Comparison of ENCODE assay signal across 7 cellular contexts in genomic region chr7:67043621-67043930, GRCh38. TPM values are rescaled to one million over a fixed set of nuclear protein-coding genes. Genes with fewer than 3 reads are reported as not detected.
DNase-seq lines count a peak whose midpoint lies in the region; ATAC-seq, FAIRE-seq and TF ChIP-seq lines count a peak whose summit lies in the region.
"Not testable (repeated sequence)": the region's sequence is repeated elsewhere in the genome, so short reads cannot be mapped to it uniquely, and the experiment has no call there.

No MANE protein-coding gene starts in this region.

- CTCF ChIA-PET in PC-9 (lab: Charles Lee) = not testable (repeated sequence)

- H3K4me2 ChIP-seq in PC-9 = not testable (repeated sequence)
- H3K4me2 ChIP-seq in osteoblast (ENCODE audit: insufficient read depth, low read length) = peak overlapping the region; percentile 4

- H3K9me3 ChIP-seq in PC-9 (ENCODE audit: insufficient read depth, low read depth); esophagus squamous epithelium; right cardiac atrium (ENCODE audit: control insufficient read depth, low read length); osteoblast (ENCODE audit: low read depth, low read length); stomach: not testable (repeated sequence)

- WGBS in esophagus squamous epithelium, 2 donors = 35 to 39% methylated on average over 4 of the region's 4 CpGs
- WGBS in right cardiac atrium = 64% methylated on average over 4 of the region's 4 CpGs
- WGBS in stomach, 5 donors = 64 to 89% (median 77%) methylated on average over 4 of the region's 4 CpGs

- H4K20me1 ChIP-seq in PC-9 (ENCODE audit: insufficient read depth); osteoblast (ENCODE audit: insufficient read depth, low read length): not testable (repeated sequence)

- DNase-seq in ELR (ENCODE audit: low read depth) = peak; percentile 42
- peak in 1 of 2 experiments; percentile 45 for DNase-seq in PC-9
- DNase-seq in bronchial epithelial cell (ENCODE audit: low read depth) = peak; percentile 78
- not testable (repeated sequence) for DNase-seq in esophagus squamous epithelium (lab: John Stamatoyannopoulos, UW); right cardiac atrium; osteoblast (ENCODE audit: insufficient read length, low spot score, missing footprints); stomach

- peak; percentile 27 to 38 for ATAC-seq in right cardiac atrium

- H3F3A ChIP-seq in PC-9 (ENCODE audit: insufficient read depth, low read depth) = not testable (repeated sequence)

- H3K27ac ChIP-seq in PC-9 (peak overlapping the region; percentile 34; the same call in 1 of the 2 replicates), esophagus squamous epithelium (peak overlapping the region; percentile 31 to 72 (median 51)), osteoblast (ENCODE audit: low read depth, low read length) (peak overlapping the region; percentile 6), stomach (peak overlapping the region in 4 of 5 donors; percentile 9 to 62 (median 51))
- not testable (repeated sequence) for H3K27ac ChIP-seq in right cardiac atrium (ENCODE audit: low read length)

- H2AFZ ChIP-seq in PC-9; osteoblast (ENCODE audit: low read length): not testable (repeated sequence)

- POLR2A ChIA-PET in PC-9 (lab: Charles Lee; ENCODE audit: unreplicated experiment) = interaction anchor here (0.5 kb wide), 1 partner anchor 270 kb away, joined by 6 read pairs; no protein-coding TSS in a partner anchor

- H3K27me3 ChIP-seq in PC-9 (ENCODE audit: insufficient read depth, low read depth); bronchial epithelial cell (ENCODE audit: control insufficient read depth, insufficient read depth, low read length); esophagus squamous epithelium; right cardiac atrium (ENCODE audit: control insufficient read depth, insufficient read depth); osteoblast (ENCODE audit: insufficient read depth, low read length); stomach: not testable (repeated sequence)

- intact Hi-C loops in PC-9 (cut with micrococcal nuclease; ENCODE audit: unreplicated experiment); esophagus squamous epithelium (cut with DNase I); right cardiac atrium (cut with DNase I); stomach (cut with DNase I; ENCODE audit: low total_unique reads): not testable (repeated sequence)

- not testable (repeated sequence) for TF ChIP-seq EP300 in stomach (IDR thresholded peaks at IDR 0.05)

- not testable (repeated sequence) for H3K9me2 ChIP-seq in PC-9 (ENCODE audit: insufficient read depth)

- not testable (repeated sequence) for TF ChIP-seq POLR2A in esophagus squamous epithelium (IDR thresholded peaks at IDR 0.05); stomach (IDR thresholded peaks at IDR 0.05)

- BruUV-seq in PC-9 (replicated peaks; lab: Mats Ljungman, UMichigan) = not testable (repeated sequence)

- H3K4me3 ChIP-seq in PC-9; bronchial epithelial cell (ENCODE audit: low read depth, low read length); esophagus squamous epithelium; right cardiac atrium (ENCODE audit: low read length); osteoblast (ENCODE audit: insufficient read depth, low read length); stomach: not testable (repeated sequence)

- not testable (repeated sequence) for FAIRE-seq in bronchial epithelial cell (lab: Jason Lieb, UNC)

- not testable (repeated sequence) for TF ChIP-seq CTCF in PC-9 (conservative IDR thresholded peaks at IDR 0.05); bronchial epithelial cell (IDR thresholded peaks at IDR 0.05; ENCODE audit: insufficient read depth, low read length, severe bottlenecking); esophagus squamous epithelium (IDR thresholded peaks at IDR 0.05); osteoblast (IDR thresholded peaks at IDR 0.05; ENCODE audit: extremely low read depth, low read depth, low read length); stomach (IDR thresholded peaks at IDR 0.05)

- H3K36me3 ChIP-seq in PC-9 (ENCODE audit: low read depth); bronchial epithelial cell (ENCODE audit: control insufficient read depth, insufficient read depth, low read length); esophagus squamous epithelium; osteoblast (ENCODE audit: insufficient read depth, low read length); stomach: not testable (repeated sequence)

- H3K79me2 ChIP-seq in PC-9 (ENCODE audit: low read depth); osteoblast (ENCODE audit: insufficient read depth, low read length): not testable (repeated sequence)

- H3K4me1 ChIP-seq in PC-9 (replicated peaks; ENCODE audit: insufficient read depth); right cardiac atrium (ENCODE audit: control insufficient read depth, insufficient read depth, low read length): not testable (repeated sequence)
- peaks cover 0 to 19% (median 10%) of the 10 kb centered on the region in 3 donors for H3K4me1 ChIP-seq in esophagus squamous epithelium
- peaks cover 22% of the 10 kb centered on the region for H3K4me1 ChIP-seq in osteoblast (ENCODE audit: insufficient read depth, low read length)
- H3K4me1 ChIP-seq in stomach = peaks cover 0 to 24% (median 8%) of the 10 kb centered on the region in 4 donors

RNA-seq across cellular contexts. Expression of gene TYW1, which starts 46.9 kb away (rescaled TPM):
- total RNA-seq in PC-9 (2021) = 12.6 and 13.4 TPM in 2 replicates
- total RNA-seq in bronchial epithelial cell = 23.8 and 28.4 TPM in 2 replicates
- 10 to 100 TPM in 3 of 4 donors, 1 to 10 TPM in 1; 6.8 to 24.6 (median 17.5) TPM for total RNA-seq in esophagus squamous epithelium
- 10 to 100 TPM; 10.2 to 12.1 (median 11.7) TPM for total RNA-seq in right cardiac atrium
- polyA plus RNA-seq in right cardiac atrium = 7.0 TPM
- 13.0 and 14.8 TPM in 2 replicates for total RNA-seq in osteoblast
- total RNA-seq in stomach = 10 to 100 TPM in 4 of 5 donors, 1 to 10 TPM in 1; 7.1 to 74.7 (median 24.8) TPM
- polyA plus RNA-seq in stomach = 1 to 10 TPM; 5.2 to 5.8 (median 5.3) TPM

RNA-seq across cellular contexts. Expression of gene SBDS, which starts 48.2 kb away (rescaled TPM):
- total RNA-seq in PC-9 (2021) (56.7 and 65.1 TPM in 2 replicates), bronchial epithelial cell (108 and 133 TPM in 2 replicates), esophagus squamous epithelium (100 to 1,000 TPM in 2 of 4 donors, 10 to 100 TPM in 2; 55.8 to 133 (median 98.8) TPM), right cardiac atrium (100 to 1,000 TPM; 170 to 237 (median 193) TPM), osteoblast (78.9 and 83.7 TPM in 2 replicates), stomach (100 to 1,000 TPM in 3 of 5 donors, 10 to 100 TPM in 2; 96.9 to 168 (median 119) TPM)
- polyA plus RNA-seq in right cardiac atrium (214 TPM), stomach (100 to 1,000 TPM in 2 of 3 donors, 10 to 100 TPM in 1; 93.2 to 192 (median 105) TPM)
